In the genomic region with DNA sequence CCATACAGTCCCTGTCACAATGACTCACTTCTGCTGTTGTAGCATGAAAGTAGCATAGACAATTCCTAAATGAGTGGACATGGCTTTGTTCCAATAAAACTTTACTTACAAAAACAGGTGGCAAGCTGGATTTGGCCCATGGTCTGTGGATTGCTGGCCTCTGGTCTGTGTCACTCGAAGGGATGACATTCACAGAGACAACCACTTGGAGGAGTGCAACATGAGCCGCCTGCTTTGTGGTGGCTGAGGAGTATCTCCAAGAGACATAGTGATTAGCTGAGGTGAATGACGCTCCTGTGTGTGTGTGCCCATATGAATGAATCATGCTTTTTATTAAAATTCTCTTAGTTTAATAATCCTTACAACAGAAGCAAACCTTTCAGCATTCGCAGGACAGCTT, we compare ENCODE assay signal across 1 cellular context.
TF ChIP-seq lines count a peak whose summit lies in the region.

No MANE protein-coding gene starts in this region.

TF ChIP-seq in HepG2, 621 proteins besides CTCF, POLR2A, EP300 and RAD21 (continued from another document):
- TF ChIP-seq, protein P1, sequence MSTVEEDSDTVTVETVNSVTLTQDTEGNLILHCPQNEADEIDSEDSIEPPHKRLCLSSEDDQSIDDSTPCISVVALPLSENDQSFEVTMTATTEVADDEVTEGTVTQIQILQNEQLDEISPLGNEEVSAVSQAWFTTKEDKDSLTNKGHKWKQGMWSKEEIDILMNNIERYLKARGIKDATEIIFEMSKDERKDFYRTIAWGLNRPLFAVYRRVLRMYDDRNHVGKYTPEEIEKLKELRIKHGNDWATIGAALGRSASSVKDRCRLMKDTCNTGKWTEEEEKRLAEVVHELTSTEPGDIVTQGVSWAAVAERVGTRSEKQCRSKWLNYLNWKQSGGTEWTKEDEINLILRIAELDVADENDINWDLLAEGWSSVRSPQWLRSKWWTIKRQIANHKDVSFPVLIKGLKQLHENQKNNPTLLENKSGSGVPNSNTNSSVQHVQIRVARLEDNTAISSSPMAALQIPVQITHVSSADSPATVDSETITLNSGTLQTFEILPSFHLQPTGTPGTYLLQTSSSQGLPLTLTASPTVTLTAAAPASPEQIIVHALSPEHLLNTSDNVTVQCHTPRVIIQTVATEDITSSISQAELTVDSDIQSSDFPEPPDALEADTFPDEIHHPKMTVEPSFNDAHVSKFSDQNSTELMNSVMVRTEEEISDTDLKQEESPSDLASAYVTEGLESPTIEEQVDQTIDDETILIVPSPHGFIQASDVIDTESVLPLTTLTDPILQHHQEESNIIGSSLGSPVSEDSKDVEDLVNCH (CRISPR knock-in tag; IDR thresholded peaks at IDR 0.05), result no peak
TF ChIP-seq in HepG2: peak in this region for 0.
